12 cellular contexts compared by ENCODE assay signal in the genomic region with DNA sequence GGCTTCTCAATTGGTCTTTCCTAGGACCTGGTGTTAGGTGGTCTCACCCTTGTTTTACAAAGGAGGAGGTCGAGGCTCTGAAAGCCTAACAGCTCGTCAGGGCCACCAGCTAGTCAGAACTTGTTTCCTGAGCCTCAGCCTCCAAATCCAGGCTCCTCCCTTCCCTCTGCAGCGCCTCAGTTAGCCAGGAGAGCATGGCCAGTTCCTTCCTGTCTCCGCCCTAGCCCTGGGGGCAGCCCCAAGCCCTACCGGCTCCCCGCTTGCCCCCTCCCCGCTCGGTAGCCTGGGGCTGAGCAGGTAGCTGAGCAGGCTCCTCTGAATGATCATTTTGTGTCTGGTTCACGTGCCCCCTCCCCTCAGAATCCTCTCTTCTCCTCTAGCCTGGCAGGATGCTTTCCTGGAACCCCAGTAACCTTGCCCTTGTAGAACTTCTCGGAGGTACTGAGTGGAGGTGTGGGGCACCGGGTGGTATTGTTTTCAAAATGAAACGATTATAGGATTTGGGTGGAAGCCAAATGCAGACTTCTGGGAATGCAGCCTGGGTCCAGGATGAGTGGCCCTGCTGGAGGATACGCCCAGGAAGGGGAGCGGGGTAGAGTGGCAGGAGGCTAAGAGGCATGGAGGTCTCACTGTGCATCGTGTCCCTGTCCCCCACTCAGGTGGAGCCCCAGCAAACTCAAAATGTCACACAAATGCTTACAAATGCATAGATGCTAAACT.
A peak's percentile ranks its signal among the peaks of the same experiment; 100 is the strongest.
DNase-seq lines count a peak whose midpoint lies in the region; ATAC-seq and TF ChIP-seq lines count a peak whose summit lies in the region.
"Had no signal": no experiment of that assay in that cellular context is flagged by ENCODE, and none has a peak within 500 bp of the region (broad histone marks: within the 10 kb centered on the region; RNA-seq: fewer than 3 reads in every experiment).

No MANE protein-coding gene starts in this region.

- H3K9me3 Mint-ChIP-seq in brain, result no peaks in the 10 kb centered on the region
- no peaks in the 10 kb centered on the region for H3K9me3 Mint-ChIP-seq in activated T-helper 2 cell treated with anti-CD3 and anti-CD28 coated beads, Interferon-gamma antibody, Interleukin-2, Interleukin-4, amounts not matched to agents 10 μg/mL and 5 μg/mL and 100 μg/mL, durations not matched to agents 14 hours and 24 hours and 36 hours
- H3K9me3 Mint-ChIP-seq: activated T-cell treated with anti-CD3 and anti-CD28 coated beads, Interleukin-2, amount 50 U/mL, for 4 hours had no signal

- H3K4me1 ChIP-seq in left lung (peaks cover 31 to 84% of the 10 kb centered on the region in 2 donors), subcutaneous abdominal adipose tissue (ENCODE audit: control insufficient read depth in 5 of 5, insufficient read depth in 5 of 5, low read length in 5 of 5) (peaks cover 14 to 71% (median 62%) of the 10 kb centered on the region in 5 donors), tibial artery (peaks cover 0 to 65% (median 11%) of the 10 kb centered on the region in 4 donors)

- H3K36me3 Mint-ChIP-seq in brain, result no peaks in the 10 kb centered on the region
- H3K36me3 Mint-ChIP-seq in activated T-helper 2 cell treated with anti-CD3 and anti-CD28 coated beads, Interferon-gamma antibody, Interleukin-2, Interleukin-4, amounts not matched to agents 10 μg/mL and 5 μg/mL and 100 μg/mL, durations not matched to agents 14 hours and 24 hours and 36 hours (ENCODE audit: low read depth), result peaks cover 3% of the 10 kb centered on the region

- H3K4me1 Mint-ChIP-seq in brain, result peaks cover 91% of the 10 kb centered on the region
- H3K4me1 Mint-ChIP-seq in activated T-helper 2 cell treated with anti-CD3 and anti-CD28 coated beads, Interferon-gamma antibody, Interleukin-2, Interleukin-4, amounts not matched to agents 10 μg/mL and 5 μg/mL and 100 μg/mL, durations not matched to agents 14 hours and 24 hours and 36 hours (ENCODE audit: low read depth), result peaks cover 24% of the 10 kb centered on the region

- DNase-seq in NCI-H2171 treated with DMSO at 0.1 percent for 48 hours (lab: John Stamatoyannopoulos, UW), result peak; percentile 26
- DNase-seq in NCI-H2171 (lab: John Stamatoyannopoulos, UW), result no peak
- peak in 1 of 2 donors; percentile 73 for DNase-seq in left lung
- DNase-seq in occipital lobe (lab: John Stamatoyannopoulos, UW), result no peak
- no peak for DNase-seq in tibial artery
- DNase-seq in activated T-helper 2 cell treated with anti-CD3 and anti-CD28 coated beads, Interferon-gamma antibody, Interleukin-2, Interleukin-4, amounts not matched to agents 10 μg/mL and 5 μg/mL and 100 μg/mL, durations not matched to agents 14 hours and 24 hours and 36 hours (ENCODE audit: low spot score), result no peak
- DNase-seq: activated T-cell treated with anti-CD3 and anti-CD28 coated beads, Interleukin-2, amount 50 U/mL, for 4 hours; body of pancreas; DMS53; NCI-H1417 had no signal

- no peak overlapping the region for H3K4me3 ChIP-seq in left lung
- H3K4me3 ChIP-seq in subcutaneous abdominal adipose tissue (ENCODE audit: low read depth in 1 of 5, low read length in 5 of 5), result no peak overlapping the region
- H3K4me3 ChIP-seq in tibial artery, result no peak overlapping the region
- H3K4me3 ChIP-seq: body of pancreas had no signal

- TF ChIP-seq CTCF in brain (conservative IDR thresholded peaks at IDR 0.05), result no peak
- no peak for TF ChIP-seq CTCF in left lung (IDR thresholded peaks at IDR 0.05)
- no peak for TF ChIP-seq CTCF in tibial artery (IDR thresholded peaks at IDR 0.05)

- H3K27ac ChIP-seq in left lung (peak overlapping the region; percentile 61 to 88), subcutaneous abdominal adipose tissue (ENCODE audit: low read depth, low read length) (peak overlapping the region; percentile 57), tibial artery (no peak overlapping the region)

- H3K4me3 Mint-ChIP-seq in brain, result peak overlapping the region in 3 of 5 experiments; percentile 24 to 55 (median 40)
- no peak overlapping the region for H3K4me3 Mint-ChIP-seq in activated T-helper 2 cell treated with anti-CD3 and anti-CD28 coated beads, Interferon-gamma antibody, Interleukin-2, Interleukin-4, amounts not matched to agents 10 μg/mL and 5 μg/mL and 100 μg/mL, durations not matched to agents 14 hours and 24 hours and 36 hours (ENCODE audit: low read depth)
- H3K4me3 Mint-ChIP-seq: activated T-cell treated with anti-CD3 and anti-CD28 coated beads, Interleukin-2, amount 50 U/mL, for 4 hours had no signal

- H3K27ac Mint-ChIP-seq in brain, result peak overlapping the region; percentile 25 to 96 (median 88)
- H3K27ac Mint-ChIP-seq in activated T-helper 2 cell treated with anti-CD3 and anti-CD28 coated beads, Interferon-gamma antibody, Interleukin-2, Interleukin-4, amounts not matched to agents 10 μg/mL and 5 μg/mL and 100 μg/mL, durations not matched to agents 14 hours and 24 hours and 36 hours, result no peak overlapping the region

- H3K9me3 ChIP-seq in left lung (no peaks in the 10 kb centered on the region), subcutaneous abdominal adipose tissue (ENCODE audit: control insufficient read depth in 5 of 5, low read length in 5 of 5) (no peaks in the 10 kb centered on the region), tibial artery (no peaks in the 10 kb centered on the region)
- H3K9me3 ChIP-seq: body of pancreas had no signal

- ATAC-seq in left lung, result no peak
- ATAC-seq: activated T-cell treated with anti-CD3 and anti-CD28 coated beads, Interleukin-2, amount 50 U/mL, for 4 hours; body of pancreas had no signal

- intact Hi-C loops in left lung (cut with DNase I), result no loop called here
- intact Hi-C loops in tibial artery (cut with DNase I; ENCODE audit: low total_unique reads), result no loop called here
- intact Hi-C loops in activated T-helper 2 cell treated with anti-CD3 and anti-CD28 coated beads, Interferon-gamma antibody, Interleukin-2, Interleukin-4, amounts not matched to agents 10 μg/mL and 5 μg/mL and 100 μg/mL, durations not matched to agents 14 hours and 24 hours and 36 hours (cut with micrococcal nuclease), result no loop called here

- no peaks in the 10 kb centered on the region for H3K27me3 ChIP-seq in left lung
- H3K27me3 ChIP-seq in subcutaneous abdominal adipose tissue (ENCODE audit: control insufficient read depth in 5 of 5, insufficient read depth in 4 of 5, low read length in 5 of 5), result no peaks in the 10 kb centered on the region
- H3K27me3 ChIP-seq in tibial artery, result no peaks in the 10 kb centered on the region
- H3K27me3 ChIP-seq: body of pancreas had no signal

- peak overlapping the region in 1 of 5 donors; percentile 51 for H3K9ac ChIP-seq in subcutaneous abdominal adipose tissue (ENCODE audit: low read length in 5 of 5)

- H3K36me3 ChIP-seq in left lung (peaks cover 0 to 11% of the 10 kb centered on the region in 2 donors), subcutaneous abdominal adipose tissue (ENCODE audit: control insufficient read depth in 5 of 5, insufficient read depth in 5 of 5, low read length in 5 of 5) (peaks cover 0 to 30% (median 20%) of the 10 kb centered on the region in 5 donors), tibial artery (peaks cover 0 to 5% (median 5%) of the 10 kb centered on the region in 3 donors)

- H3K27me3 Mint-ChIP-seq in brain, result peaks cover 7% of the 10 kb centered on the region
- no peaks in the 10 kb centered on the region for H3K27me3 Mint-ChIP-seq in activated T-helper 2 cell treated with anti-CD3 and anti-CD28 coated beads, Interferon-gamma antibody, Interleukin-2, Interleukin-4, amounts not matched to agents 10 μg/mL and 5 μg/mL and 100 μg/mL, durations not matched to agents 14 hours and 24 hours and 36 hours (ENCODE audit: low read depth)

Comparison
In these comparisons a context has a peak if more than half of its experiments do, and no peak if none do; other contexts are left out.
1. H3K27ac ChIP-seq: peak in left lung (2 of 2) and subcutaneous abdominal adipose tissue (single experiment); none in tibial artery (0 of 2).